In the genomic region with DNA sequence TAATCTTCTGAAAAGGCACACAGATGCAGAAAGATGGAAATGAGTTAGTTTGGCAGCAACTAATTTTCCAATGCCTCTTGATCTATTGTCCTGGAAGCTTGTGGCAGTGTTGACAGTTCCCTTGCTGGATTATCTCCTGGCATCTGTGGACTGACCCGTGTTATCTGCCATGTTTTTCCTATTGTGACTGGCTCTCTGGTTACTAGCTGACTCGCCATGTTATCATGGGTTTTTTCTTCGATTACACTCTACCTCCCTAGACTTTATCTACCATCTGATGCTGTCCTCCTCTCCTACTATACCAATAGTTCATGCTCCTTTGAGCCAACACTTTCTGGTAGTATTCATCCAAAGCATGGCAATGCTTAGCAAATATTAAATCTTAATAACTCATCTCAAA, we compare ENCODE assay signal across 16 cellular contexts.
DNase-seq lines count a peak whose midpoint lies in the region; ATAC-seq and TF ChIP-seq lines count a peak whose summit lies in the region.
"Had no signal": no experiment of that assay in that cellular context is flagged by ENCODE, and none has a peak within 500 bp of the region (broad histone marks: within the 10 kb centered on the region; RNA-seq: fewer than 3 reads in every experiment).

No MANE protein-coding gene starts in this region.

- POLR2A ChIA-PET in MCF 10A (lab: Yijun Ruan, JAX) = no interaction called here
- POLR2A ChIA-PET in HEK293T (lab: Yijun Ruan, JAX) = no interaction called here

- H3K4me1 ChIP-seq in mammary epithelial cell (ENCODE audit: insufficient read depth, low read length) (peaks cover 14% of the 10 kb centered on the region), osteoblast (ENCODE audit: insufficient read depth, low read length) (peaks cover 11% of the 10 kb centered on the region)
- H3K4me1 ChIP-seq: BLaER1 had no signal

- BruUV-seq in mammary epithelial cell (replicated peaks; lab: Mats Ljungman, UMichigan) (no TSS peak), MCF 10A (replicated peaks; lab: Mats Ljungman, UMichigan) (no TSS peak)

- TF ChIP-seq CTCF in mammary epithelial cell (conservative IDR thresholded peaks at IDR 0.05 in 1 of 2, IDR thresholded peaks at IDR 0.05 in 1 of 2; ENCODE audit: extremely low read depth in 1 of 2, insufficient read depth in 1 of 2, low read depth in 1 of 2, low read length in 2 of 2) (no peak), MCF 10A (IDR thresholded peaks at IDR 0.05; ENCODE audit: unreplicated experiment) (no peak), epithelial cell of esophagus (IDR thresholded peaks at IDR 0.05; ENCODE audit: insufficient read depth, low read depth, low read length, missing control alignments) (no peak), osteoblast (IDR thresholded peaks at IDR 0.05; ENCODE audit: extremely low read depth, low read depth, low read length) (no peak)

- H3K36me3 ChIP-seq in mammary epithelial cell (ENCODE audit: insufficient read depth, low read length) (no peaks in the 10 kb centered on the region), osteoblast (ENCODE audit: insufficient read depth, low read length) (no peaks in the 10 kb centered on the region)
- H3K36me3 ChIP-seq: BLaER1 had no signal

- H3K36me3 Mint-ChIP-seq in MCF 10A (ENCODE audit: insufficient read depth, unreplicated experiment) = no peaks in the 10 kb centered on the region

- no peak overlapping the region for H3K27ac Mint-ChIP-seq in MCF 10A (ENCODE audit: low read depth, unreplicated experiment)

- H3K4me1 Mint-ChIP-seq in MCF 10A (ENCODE audit: insufficient read depth, unreplicated experiment) = peaks cover 25% of the 10 kb centered on the region

- H3K27ac ChIP-seq in mammary epithelial cell (ENCODE audit: insufficient read depth, low read depth, low read length) (no peak overlapping the region), osteoblast (ENCODE audit: low read depth, low read length) (no peak overlapping the region)
- H3K27ac ChIP-seq: BLaER1, SK-N-MC had no signal

- CTCF ChIA-PET in mammary epithelial cell (lab: Charles Lee; ENCODE audit: low non-redundant PET) (no interaction called here), MCF 10A (lab: Yijun Ruan, JAX) (interaction anchor here (0.7 kb wide), 1 partner anchor 70 kb away, joined by 3 read pairs; no protein-coding TSS in a partner anchor), HEK293T (lab: Yijun Ruan, JAX) (no interaction called here)

- intact Hi-C loops in mammary epithelial cell (cut with micrococcal nuclease) = loop anchor here (5.0 kb wide), 1 partner anchor 61 kb away; no protein-coding TSS in a partner anchor
- intact Hi-C loops in MCF 10A (cut with micrococcal nuclease) = no loop called here

- H3K27me3 Mint-ChIP-seq in MCF 10A (ENCODE audit: insufficient read depth, unreplicated experiment) = no peaks in the 10 kb centered on the region

- DNase-seq in mammary epithelial cell (peak; percentile 65), MCF 10A (ENCODE audit: unreplicated experiment) (no peak), RPMI7951 (ENCODE audit: low read depth) (peak; percentile 34), epithelial cell of esophagus (ENCODE audit: low read depth) (peak; percentile 15), osteoblast (ENCODE audit: insufficient read length, low spot score, missing footprints) (peak; percentile 52), HEK293T (ENCODE audit: extremely low spot score) (no peak)
- DNase-seq: 8988T, GOT3, NCI-H1092, NCI-H345, NCI-H526 treated with DMSO at 0.1 percent for 48 hours had no signal

- dilution Hi-C loops in mammary epithelial cell (cut with HindIII; ENCODE audit: low sequenced_read_pairs) = no loop called here

- H3K9me3 ChIP-seq in mammary epithelial cell (replicated peaks; ENCODE audit: insufficient read depth, low read length) (no peaks in the 10 kb centered on the region), osteoblast (ENCODE audit: low read depth, low read length) (no peaks in the 10 kb centered on the region)
- H3K9me3 ChIP-seq: BLaER1 had no signal

- no peak overlapping the region for H2AFZ ChIP-seq in mammary epithelial cell (ENCODE audit: low read depth, low read length)
- H2AFZ ChIP-seq in osteoblast (ENCODE audit: low read length) = no peak overlapping the region

- ATAC-seq in GM18867 (IDR thresholded peaks at IDR 0.05; ENCODE audit: unreplicated experiment) = no peak
- no peak for ATAC-seq in GM19463 (IDR thresholded peaks at IDR 0.05; ENCODE audit: unreplicated experiment)
- ATAC-seq: GM12878 had no signal

- H3K4me3 Mint-ChIP-seq in MCF 10A (ENCODE audit: unreplicated experiment) = no peak overlapping the region

- in situ Hi-C loops in mammary epithelial cell (cut with MboI; ENCODE audit: low sequenced_read_pairs in 2 of 2) = no loop called here

- H4K20me1 ChIP-seq in mammary epithelial cell (ENCODE audit: insufficient read depth, low read length) = no peaks in the 10 kb centered on the region
- H4K20me1 ChIP-seq in osteoblast (ENCODE audit: insufficient read depth, low read length) = no peaks in the 10 kb centered on the region
- H4K20me1 ChIP-seq: BLaER1 had no signal

- 75% methylated on average over 3 of the region's 3 CpGs for WGBS in mammary epithelial cell (ENCODE audit: low coverage, missing lambda C conversion rate)

- H3K4me2 ChIP-seq in mammary epithelial cell (ENCODE audit: insufficient read depth, low read depth, low read length) (no peak overlapping the region), osteoblast (ENCODE audit: insufficient read depth, low read length) (no peak overlapping the region)
- H3K4me2 ChIP-seq: BLaER1 had no signal

- no peaks in the 10 kb centered on the region for H3K9me3 Mint-ChIP-seq in MCF 10A (ENCODE audit: unreplicated experiment)

- H3K4me3 ChIP-seq in mammary epithelial cell (replicated peaks in 1 of 3; ENCODE audit: insufficient read depth in 1 of 3, low read depth in 2 of 3, low read length in 3 of 3) (no peak overlapping the region), epithelial cell of esophagus (ENCODE audit: low read length) (no peak overlapping the region), osteoblast (ENCODE audit: insufficient read depth, low read length) (no peak overlapping the region)
- H3K4me3 ChIP-seq: BLaER1, GM12878, SK-N-MC had no signal

- H3K79me2 ChIP-seq in mammary epithelial cell (ENCODE audit: insufficient read depth, low read length) (no peaks in the 10 kb centered on the region), osteoblast (ENCODE audit: insufficient read depth, low read length) (no peaks in the 10 kb centered on the region)

- no peak overlapping the region for H3K9ac ChIP-seq in mammary epithelial cell (ENCODE audit: insufficient read depth, low read length)
- H3K9ac ChIP-seq: BLaER1 had no signal

- H3K27me3 ChIP-seq in mammary epithelial cell (ENCODE audit: insufficient read depth, low read length) (no peaks in the 10 kb centered on the region), osteoblast (ENCODE audit: insufficient read depth, low read length) (no peaks in the 10 kb centered on the region)
- H3K27me3 ChIP-seq: BLaER1 had no signal

TF ChIP-seq in HEK293T, 16 proteins besides CTCF, POLR2A, EP300 and RAD21:
- TF ChIP-seq, protein P1, sequence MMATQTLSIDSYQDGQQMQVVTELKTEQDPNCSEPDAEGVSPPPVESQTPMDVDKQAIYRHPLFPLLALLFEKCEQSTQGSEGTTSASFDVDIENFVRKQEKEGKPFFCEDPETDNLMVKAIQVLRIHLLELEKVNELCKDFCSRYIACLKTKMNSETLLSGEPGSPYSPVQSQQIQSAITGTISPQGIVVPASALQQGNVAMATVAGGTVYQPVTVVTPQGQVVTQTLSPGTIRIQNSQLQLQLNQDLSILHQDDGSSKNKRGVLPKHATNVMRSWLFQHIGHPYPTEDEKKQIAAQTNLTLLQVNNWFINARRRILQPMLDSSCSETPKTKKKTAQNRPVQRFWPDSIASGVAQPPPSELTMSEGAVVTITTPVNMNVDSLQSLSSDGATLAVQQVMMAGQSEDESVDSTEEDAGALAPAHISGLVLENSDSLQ (IDR thresholded peaks at IDR 0.05) = no peak
- no peak for TF ChIP-seq FOXK2 (IDR thresholded peaks at IDR 0.05)
- no peak for TF ChIP-seq NFRKB (IDR thresholded peaks at IDR 0.05)
- TF ChIP-seq TARDBP (IDR thresholded peaks at IDR 0.05) = no peak
- no peak for TF ChIP-seq SUZ12 (IDR thresholded peaks at IDR 0.05)
- TF ChIP-seq L3MBTL2 (conservative IDR thresholded peaks at IDR 0.05) = no peak

Comparison
In these comparisons a context has a peak if more than half of its experiments do, and no peak if none do; other contexts are left out.
1. DNase-seq: peak in mammary epithelial cell (single experiment), RPMI7951 (single experiment), epithelial cell of esophagus (single experiment) and osteoblast (single experiment); none in MCF 10A (single experiment) and HEK293T (single experiment).